ENCODE assay signal across 14 cellular contexts in the genomic region with DNA sequence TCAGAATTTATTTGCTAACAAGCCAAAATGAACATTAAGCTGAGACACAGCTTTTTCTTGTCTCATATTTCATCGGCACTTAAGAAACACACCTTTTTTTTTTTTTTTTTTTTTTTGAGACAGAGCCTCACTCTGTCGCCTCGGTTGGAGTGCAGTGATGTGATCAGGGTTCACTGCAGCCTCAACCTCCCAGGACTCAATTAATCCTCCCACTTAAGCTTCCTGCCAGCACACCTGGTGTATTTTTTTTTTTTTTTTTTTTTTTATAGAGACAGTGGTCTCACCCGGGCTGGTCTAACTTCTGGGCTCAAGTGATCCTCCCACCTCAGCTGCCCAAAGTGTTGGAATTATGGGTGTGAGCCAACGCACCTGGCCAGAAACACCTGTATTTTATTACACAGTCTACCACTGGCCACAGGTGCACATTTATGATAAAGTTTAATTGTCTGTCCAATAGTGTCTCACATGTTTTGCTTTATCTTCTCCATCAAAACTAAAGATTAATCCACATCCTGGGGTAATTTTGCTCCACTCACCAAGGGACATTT.
DNase-seq lines count a peak whose midpoint lies in the region; ATAC-seq and TF ChIP-seq lines count a peak whose summit lies in the region.
"Had no signal": no experiment of that assay in that cellular context is flagged by ENCODE, and none has a peak within 500 bp of the region (broad histone marks: within the 10 kb centered on the region; RNA-seq: fewer than 3 reads in every experiment).

No MANE protein-coding gene starts in this region.

- TF ChIP-seq CTCF in CD14-positive monocyte (IDR thresholded peaks at IDR 0.05): no peak

- H3K36me3 Mint-ChIP-seq in CD14-positive monocyte: peaks cover 68% of the 10 kb centered on the region in 2 donors

- H3K27ac Mint-ChIP-seq in CD14-positive monocyte: peak overlapping the region in 1 of 7 donors; percentile 9
- H3K27ac Mint-ChIP-seq: CD4-positive, alpha-beta T cell had no signal

- no peaks in the 10 kb centered on the region for H3K9me3 Mint-ChIP-seq in CD14-positive monocyte
- H3K9me3 Mint-ChIP-seq: CD4-positive, alpha-beta T cell had no signal

- no peak overlapping the region for H3K4me3 Mint-ChIP-seq in CD14-positive monocyte
- H3K4me3 Mint-ChIP-seq: CD4-positive, alpha-beta T cell had no signal

- intact Hi-C loops in CD14-positive monocyte (cut with micrococcal nuclease): no loop called here

- peaks cover 3% of the 10 kb centered on the region for H3K4me1 Mint-ChIP-seq in CD14-positive monocyte

- ATAC-seq in HG03565 (IDR thresholded peaks at IDR 0.05; ENCODE audit: unreplicated experiment): no peak
- ATAC-seq: PC-3 had no signal

- no peaks in the 10 kb centered on the region for H3K27me3 Mint-ChIP-seq in CD14-positive monocyte (ENCODE audit: low read depth in 3 of 3)
- H3K27me3 Mint-ChIP-seq: CD4-positive, alpha-beta T cell had no signal

- peak; percentile 44 for DNase-seq in DMS79 (lab: John Stamatoyannopoulos, UW)
- DNase-seq in NCI-H1105 treated with DMSO at 0.1 percent for 48 hours (lab: John Stamatoyannopoulos, UW): peak; percentile 84
- DNase-seq in NCI-H2171 treated with DMSO at 0.1 percent for 48 hours (lab: John Stamatoyannopoulos, UW): peak; percentile 82
- DNase-seq in left kidney (ENCODE audit: low read depth, low spot score): peak; percentile 58
- no peak for DNase-seq in activated CD4-positive, alpha-beta T cell treated with anti-CD3 and anti-CD28 coated beads, Interleukin-2, amount 50 U/mL, for 4 hours
- DNase-seq in CD14-positive monocyte (ENCODE audit: low spot score): no peak
- DNase-seq: CD4-positive, alpha-beta T cell; MG63; NCI-H2107; NCI-H510A; NK-92 treated with Interleukin-12 subunit alpha and Interleukin-12 subunit beta, amount 100 ng/mL, for 24 hours; PC-3; SW 1271 had no signal

Comparison
In these comparisons a context has a peak if more than half of its experiments do, and no peak if none do; other contexts are left out.
1. DNase-seq: peak in DMS79 (single experiment), NCI-H1105 treated with DMSO at 0.1 percent for 48 hours (single experiment), NCI-H2171 treated with DMSO at 0.1 percent for 48 hours (single experiment) and left kidney (single experiment); none in activated CD4-positive, alpha-beta T cell treated with anti-CD3 and anti-CD28 coated beads, Interleukin-2, amount 50 U/mL, for 4 hours (0 of 2) and CD14-positive monocyte (single experiment).